ENCODE assay signal across 8 cellular contexts in the genomic region with DNA sequence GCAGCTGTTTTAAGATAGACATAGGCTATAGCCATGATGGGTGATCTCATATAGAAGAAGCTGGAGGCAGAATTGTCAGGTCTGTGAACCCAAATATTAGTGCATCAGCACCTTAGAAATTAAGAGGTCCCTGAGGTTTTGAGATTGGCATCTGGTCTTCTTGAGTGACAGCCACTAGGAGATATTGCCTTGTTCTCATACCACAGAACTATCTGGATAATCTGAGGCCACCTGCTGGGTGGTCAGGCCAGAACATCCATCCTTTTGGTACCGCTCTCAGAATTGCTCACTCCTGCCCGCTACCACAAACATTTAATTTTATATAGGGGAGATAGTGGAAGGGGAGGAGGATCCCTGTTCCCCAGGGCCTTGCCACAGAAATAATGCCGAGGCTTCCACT.
A peak's percentile ranks its signal among the peaks of the same experiment; 100 is the strongest.
DNase-seq lines count a peak whose midpoint lies in the region; ATAC-seq and TF ChIP-seq lines count a peak whose summit lies in the region.

No MANE protein-coding gene starts in this region.

- intact Hi-C loops in left ventricle myocardium inferior (cut with micrococcal nuclease), result loop anchor here (2.0 kb wide), 1 partner anchor 413 kb away; no protein-coding TSS in a partner anchor

- H3K27ac ChIP-seq in RWPE1 (no peak overlapping the region), left ventricle myocardium inferior (replicated peaks) (no peak overlapping the region)
- no peak overlapping the region for H3K27ac ChIP-seq in CD8-positive, alpha-beta memory T cell (ENCODE audit: low read depth, low read length)

- H3K27ac Mint-ChIP-seq in CD8-positive, alpha-beta memory T cell, result no peak overlapping the region

- peak; percentile 55 for ATAC-seq in GM19452 (IDR thresholded peaks at IDR 0.05; ENCODE audit: unreplicated experiment)
- no peak for ATAC-seq in GM21515 (IDR thresholded peaks at IDR 0.05; ENCODE audit: unreplicated experiment)
- no peak for ATAC-seq in HG03139 (IDR thresholded peaks at IDR 0.05; ENCODE audit: unreplicated experiment)

- no peaks in the 10 kb centered on the region for H3K27me3 ChIP-seq in left ventricle myocardium inferior (ENCODE audit: low read depth)
- no peaks in the 10 kb centered on the region for H3K27me3 ChIP-seq in CD8-positive, alpha-beta memory T cell (ENCODE audit: insufficient read depth, low read length, poor library complexity, severe bottlenecking)

- no peaks in the 10 kb centered on the region for H3K9me3 Mint-ChIP-seq in CD8-positive, alpha-beta memory T cell

- peaks cover 4% of the 10 kb centered on the region for H3K9me3 ChIP-seq in left ventricle myocardium inferior (replicated peaks)
- H3K9me3 ChIP-seq in CD8-positive, alpha-beta memory T cell (ENCODE audit: low read length), result no peaks in the 10 kb centered on the region

- no peak overlapping the region for H3K4me3 Mint-ChIP-seq in CD8-positive, alpha-beta memory T cell

- CTCF ChIA-PET in RWPE1 (lab: Yijun Ruan, JAX), result interaction anchor here (1.0 to 1.9 kb wide), 5 partner anchors 65 to 423 kb away, joined by 3 to 10 read pairs (median 3); no protein-coding TSS in a partner anchor
- CTCF ChIA-PET in CD8-positive, alpha-beta memory T cell (lab: Charles Lee), result interaction anchor here (1.0 to 3.1 kb wide), 5 partner anchors 11 to 413 kb away, joined by 3 to 32 read pairs (median 5); no protein-coding TSS in a partner anchor

- H3K4me3 ChIP-seq in left ventricle myocardium inferior, result no peak overlapping the region
- H3K4me3 ChIP-seq in CD8-positive, alpha-beta memory T cell (ENCODE audit: low read length), result no peak overlapping the region

- POLR2A ChIA-PET in RWPE1 (lab: Yijun Ruan, JAX; ENCODE audit: low non-redundant PET), result no interaction called here
- POLR2A ChIA-PET in CD8-positive, alpha-beta memory T cell (lab: Charles Lee), result no interaction called here

- TF ChIP-seq CTCF in AG09319 (IDR thresholded peaks at IDR 0.05; ENCODE audit: low read depth, low read length) (peak; percentile 42), RWPE1 (conservative IDR thresholded peaks at IDR 0.05; ENCODE audit: low read depth) (0 out of 2 replicates have a peak, but pooled peaks have one; percentile 16), left ventricle myocardium inferior (IDR thresholded peaks at IDR 0.05; ENCODE audit: borderline replicate concordance) (peak; percentile 52)

- H3K36me3 Mint-ChIP-seq in CD8-positive, alpha-beta memory T cell, result no peaks in the 10 kb centered on the region

- no peaks in the 10 kb centered on the region for H3K36me3 ChIP-seq in left ventricle myocardium inferior
- H3K36me3 ChIP-seq in CD8-positive, alpha-beta memory T cell (ENCODE audit: insufficient read depth, low read length), result no peaks in the 10 kb centered on the region

- H3K4me1 ChIP-seq in left ventricle myocardium inferior, result peaks cover 9% of the 10 kb centered on the region
- peaks cover 23% of the 10 kb centered on the region for H3K4me1 ChIP-seq in CD8-positive, alpha-beta memory T cell (ENCODE audit: insufficient read depth, low read length)

- H3K4me1 Mint-ChIP-seq in CD8-positive, alpha-beta memory T cell, result peaks cover 9 to 21% (median 15%) of the 10 kb centered on the region in 3 donors

- DNase-seq in AG09319 (ENCODE audit: extremely low read depth, low read depth) (peak; percentile 10), RWPE1 (ENCODE audit: low spot score) (peak; percentile 14), left ventricle myocardium inferior (no peak)
- no peak for DNase-seq in CD8-positive, alpha-beta memory T cell
- no peak for DNase-seq in activated CD4-positive, alpha-beta T cell treated with anti-CD3 and anti-CD28 coated beads for 4 hours

- peaks cover 5 to 6% of the 10 kb centered on the region in 2 donors for H3K27me3 Mint-ChIP-seq in CD8-positive, alpha-beta memory T cell

Comparison
In these comparisons a context has a peak if more than half of its experiments do, and no peak if none do; other contexts are left out.
1. DNase-seq: peak in AG09319 (single experiment) and RWPE1 (single experiment); none in left ventricle myocardium inferior (single experiment), CD8-positive, alpha-beta memory T cell (0 of 5) and activated CD4-positive, alpha-beta T cell treated with anti-CD3 and anti-CD28 coated beads for 4 hours (0 of 2).
2. Peak in every context shown above with its lines, with median percentiles within 50 percentile points of each other: CTCF ChIP-seq.